10 cellular contexts compared by ENCODE assay signal in the genomic region with DNA sequence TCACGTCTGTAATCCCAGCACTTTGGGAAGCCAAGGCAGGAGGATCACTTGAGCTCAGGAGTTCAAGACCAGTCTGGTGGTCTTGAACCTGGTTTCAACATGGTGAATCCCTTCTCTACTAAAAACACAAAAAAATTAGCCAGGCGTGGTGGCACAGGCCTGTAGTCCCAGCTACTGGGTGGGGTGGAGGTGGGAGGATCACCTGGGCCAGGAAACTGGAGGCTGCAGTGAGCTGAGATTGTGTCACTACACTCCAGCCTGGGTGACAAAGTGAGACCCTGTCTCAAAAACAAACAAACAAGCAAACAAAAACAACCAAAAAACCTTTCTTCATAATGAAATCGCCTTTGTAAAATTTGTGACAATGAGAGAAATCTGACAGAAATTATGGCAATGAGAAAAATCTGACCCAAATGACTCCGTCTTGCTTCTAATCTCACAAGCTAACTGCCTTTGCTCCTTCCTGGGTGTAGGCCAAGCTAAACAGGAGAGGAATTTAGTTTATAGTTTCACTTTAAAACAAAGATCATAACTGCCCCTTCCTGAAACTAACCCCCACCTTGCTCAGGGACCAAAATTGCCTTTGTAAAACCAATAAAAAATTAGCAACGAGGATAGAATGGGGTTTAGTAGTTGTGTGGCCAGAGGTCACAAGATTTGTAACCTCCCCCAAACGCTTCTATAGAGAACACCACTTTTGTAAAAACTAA.
DNase-seq lines count a peak whose midpoint lies in the region; ATAC-seq and TF ChIP-seq lines count a peak whose summit lies in the region.
"Had no signal": no experiment of that assay in that cellular context is flagged by ENCODE, and none has a peak within 500 bp of the region (broad histone marks: within the 10 kb centered on the region; RNA-seq: fewer than 3 reads in every experiment).

No MANE protein-coding gene starts in this region.

- in situ Hi-C loops in GM13976 (cut with MboI; ENCODE audit: low sequenced_read_pairs, unreplicated experiment), result no loop called here

- H3K27ac ChIP-seq in breast epithelium, result peak overlapping the region in 1 of 2 donors; percentile 25
- H3K27ac ChIP-seq in parathyroid adenoma, result no peak overlapping the region
- H3K27ac ChIP-seq in trophoblast cell (ENCODE audit: low read depth, low read length), result no peak overlapping the region
- H3K27ac ChIP-seq: neural progenitor cell had no signal

- H3K18ac ChIP-seq in trophoblast cell (ENCODE audit: low read length), result no peak overlapping the region

- H3K9me3 ChIP-seq in breast epithelium (no peaks in the 10 kb centered on the region), parathyroid adenoma (ENCODE audit: control insufficient read depth, low read length) (no peaks in the 10 kb centered on the region), trophoblast cell (ENCODE audit: insufficient read depth, low read depth, low read length) (no peaks in the 10 kb centered on the region)

- no peak overlapping the region for H2BK5ac ChIP-seq in trophoblast cell (ENCODE audit: low read depth, low read length, poor library complexity)

- H3K4me2 ChIP-seq in parathyroid adenoma (ENCODE audit: low read length) (no peak overlapping the region), trophoblast cell (ENCODE audit: low read length) (no peak overlapping the region)

- ATAC-seq in GM18511 (IDR thresholded peaks at IDR 0.05; ENCODE audit: unreplicated experiment), result peak; percentile 3

- DNase-seq in HT-29 (ENCODE audit: low spot score), result peak; percentile 71
- DNase-seq in breast epithelium (ENCODE audit: low spot score in 2 of 2), result no peak
- no peak for DNase-seq in putamen (ENCODE audit: low spot score)
- no peak for DNase-seq in trophoblast cell
- DNase-seq in islet precursor cell, result no peak
- no peak for DNase-seq in GM13976 (ENCODE audit: low spot score)
- DNase-seq: NCI-H526 had no signal

- no peak overlapping the region for H3K4ac ChIP-seq in trophoblast cell (ENCODE audit: low read depth, low read length)

- H3K23ac ChIP-seq in trophoblast cell (ENCODE audit: low read length), result no peak overlapping the region

- H3K36me3 ChIP-seq in breast epithelium, result no peaks in the 10 kb centered on the region
- H3K36me3 ChIP-seq in parathyroid adenoma (ENCODE audit: control insufficient read depth, insufficient read depth, low read length), result no peaks in the 10 kb centered on the region
- H3K36me3 ChIP-seq in trophoblast cell (ENCODE audit: control insufficient read depth in 1 of 2, insufficient read depth in 2 of 2, low read length in 2 of 2), result no peaks in the 10 kb centered on the region
- H3K36me3 ChIP-seq: neural progenitor cell had no signal

- no CpG with 5 or more reads among the region's 6 CpGs for WGBS in trophoblast cell (ENCODE audit: extremely low coverage, insufficient coverage, insufficient read length)

- TF ChIP-seq POLR2A in breast epithelium (IDR thresholded peaks at IDR 0.05), result no peak

- H3K27me3 ChIP-seq in breast epithelium (no peaks in the 10 kb centered on the region), parathyroid adenoma (ENCODE audit: control insufficient read depth, insufficient read depth, low read length) (no peaks in the 10 kb centered on the region), trophoblast cell (ENCODE audit: insufficient read depth, low read length) (no peaks in the 10 kb centered on the region)
- H3K27me3 ChIP-seq: neural progenitor cell had no signal

- H3K4me1 ChIP-seq in breast epithelium (peaks cover 0 to 6% of the 10 kb centered on the region in 2 donors), parathyroid adenoma (peaks cover 2% of the 10 kb centered on the region), trophoblast cell (ENCODE audit: control insufficient read depth in 1 of 2, insufficient read depth in 2 of 2, low read length in 2 of 2) (peaks cover 0 to 6% of the 10 kb centered on the region in 2 experiments)

- no peak overlapping the region for H4K12ac ChIP-seq in trophoblast cell (ENCODE audit: low read depth, low read length)

- H2BK12ac ChIP-seq in trophoblast cell (ENCODE audit: low read length), result no peak overlapping the region

- no peak overlapping the region for H4K8ac ChIP-seq in trophoblast cell (ENCODE audit: low read depth, low read length)

- no peak overlapping the region for H2BK120ac ChIP-seq in trophoblast cell (ENCODE audit: insufficient read depth, low read length, poor library complexity)

- H3K9ac ChIP-seq in parathyroid adenoma (no peak overlapping the region), trophoblast cell (ENCODE audit: low read length) (no peak overlapping the region)
- H3K9ac ChIP-seq: neural progenitor cell had no signal

- no peak overlapping the region for H4K91ac ChIP-seq in trophoblast cell (ENCODE audit: low read depth, low read length)

- H3K79me2 ChIP-seq in parathyroid adenoma, result no peaks in the 10 kb centered on the region
- no peaks in the 10 kb centered on the region for H3K79me2 ChIP-seq in trophoblast cell (ENCODE audit: control insufficient read depth, insufficient read depth, low read length, poor library complexity)

- no peak overlapping the region for H2AK5ac ChIP-seq in trophoblast cell (ENCODE audit: low read length)

- TF ChIP-seq CTCF in breast epithelium (IDR thresholded peaks at IDR 0.05) (no peak), parathyroid adenoma (IDR thresholded peaks at IDR 0.05) (no peak), GM13976 (IDR thresholded peaks at IDR 0.05; ENCODE audit: borderline replicate concordance, control extremely low read depth, extremely low read depth, insufficient read depth, missing control alignments) (no peak)

- H2AFZ ChIP-seq in parathyroid adenoma (peak overlapping the region; percentile 42), trophoblast cell (ENCODE audit: insufficient read depth, low read length, poor library complexity) (no peak overlapping the region)
- H2AFZ ChIP-seq: neural progenitor cell had no signal

- no peaks in the 10 kb centered on the region for H3K79me1 ChIP-seq in trophoblast cell (ENCODE audit: low read length)

- H3K14ac ChIP-seq in trophoblast cell (ENCODE audit: low read length), result no peak overlapping the region

- H3K4me3 ChIP-seq in breast epithelium (peak overlapping the region in 2 of 3 donors; percentile 7 to 32), parathyroid adenoma (ENCODE audit: low read depth, low read length) (no peak overlapping the region), trophoblast cell (ENCODE audit: low read depth, low read length) (no peak overlapping the region)
- H3K4me3 ChIP-seq: neural progenitor cell had no signal

- intact Hi-C loops in breast epithelium (cut with DNase I; ENCODE audit: low total_unique reads), result no loop called here

Comparison
In these comparisons a context has a peak if more than half of its experiments do, and no peak if none do; other contexts are left out.
1. H3K4me3 ChIP-seq: peak in breast epithelium (2 of 3); none in parathyroid adenoma (single experiment) and trophoblast cell (single experiment).